ENCODE assay signal across 10 cellular contexts in the genomic region with DNA sequence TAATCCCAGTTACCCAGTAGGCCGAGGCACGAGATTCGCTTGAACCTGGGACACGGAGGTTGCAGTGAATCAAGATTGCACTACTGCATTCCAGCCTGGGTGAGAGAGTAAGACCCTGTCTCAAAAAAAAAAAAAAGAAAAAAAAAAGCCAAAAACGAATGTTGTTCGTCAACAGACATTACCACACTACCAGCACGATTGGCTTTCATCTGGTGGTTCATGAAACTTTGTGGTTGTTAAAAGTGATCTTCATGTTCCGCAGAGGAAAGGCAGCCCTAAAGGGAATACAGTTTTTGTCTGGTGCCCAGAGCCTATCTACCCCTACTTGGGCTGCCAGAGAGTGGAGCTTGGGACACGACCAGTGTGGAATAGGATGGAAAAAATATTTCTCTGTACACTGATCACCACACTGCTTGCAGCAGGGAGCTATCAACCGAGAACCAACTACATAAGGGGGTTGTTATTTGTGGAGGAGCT. TPM values are rescaled to one million over a fixed set of nuclear protein-coding genes. Genes with fewer than 3 reads are reported as not detected.
DNase-seq lines count a peak whose midpoint lies in the region; ATAC-seq and TF ChIP-seq lines count a peak whose summit lies in the region.
"Had no signal": no experiment of that assay in that cellular context is flagged by ENCODE, and none has a peak within 500 bp of the region (broad histone marks: within the 10 kb centered on the region; RNA-seq: fewer than 3 reads in every experiment).

No MANE protein-coding gene starts in this region.

- no peaks in the 10 kb centered on the region for H3K9me3 Mint-ChIP-seq in CD8-positive, alpha-beta memory T cell

- CTCF ChIA-PET in CD8-positive, alpha-beta memory T cell (lab: Charles Lee), result interaction anchor here (0.8 to 2.8 kb wide), 7 partner anchors 9 to 149 kb away, joined by 3 to 7 read pairs (median 5); a partner anchor contains a TSS

- peak; percentile 18 to 88 (median 79) for DNase-seq in CD8-positive, alpha-beta memory T cell
- DNase-seq in NOMO-1 treated with dmso at 0.1 percent for 144 hours (lab: John Stamatoyannopoulos, UW; ENCODE audit: unreplicated experiment) (peak; percentile 24), coronary artery (ENCODE audit: low spot score) (no peak), NCI-H1436 treated with DMSO at 0.1 percent for 48 hours (lab: John Stamatoyannopoulos, UW) (no peak), GM13976 (ENCODE audit: low spot score) (no peak), H4 (ENCODE audit: low spot score) (no peak)
- DNase-seq in effector CD4-positive, alpha-beta T cell, result peak; percentile 53
- DNase-seq: DMS 273 treated with DMSO at 0.1 percent for 48 hours, NCI-H2081 had no signal

- POLR2A ChIA-PET in CD8-positive, alpha-beta memory T cell (lab: Charles Lee), result interaction anchor here (0.6 to 7.6 kb wide), 10 partner anchors 8 to 1927 kb away, joined by 3 to 131 read pairs (median 4); a partner anchor contains a TSS

- H3K4me3 Mint-ChIP-seq in CD8-positive, alpha-beta memory T cell, result peak overlapping the region; percentile 79 to 91 (median 82)

- H3K36me3 Mint-ChIP-seq in CD8-positive, alpha-beta memory T cell, result peaks cover 0 to 3% (median 0%) of the 10 kb centered on the region in 3 donors

- peaks cover 0 to 9% of the 10 kb centered on the region in 2 donors for H3K27me3 Mint-ChIP-seq in CD8-positive, alpha-beta memory T cell

- no peaks in the 10 kb centered on the region for H3K9me3 ChIP-seq in CD8-positive, alpha-beta memory T cell (ENCODE audit: low read length)

- peak overlapping the region; percentile 32 for H3K4me3 ChIP-seq in CD8-positive, alpha-beta memory T cell (ENCODE audit: low read length)
- no peak overlapping the region for H3K4me3 ChIP-seq in coronary artery

- peaks cover 95% of the 10 kb centered on the region for H3K4me1 ChIP-seq in CD8-positive, alpha-beta memory T cell (ENCODE audit: insufficient read depth, low read length)

- peak overlapping the region; percentile 98 to 100 (median 99) for H3K27ac Mint-ChIP-seq in CD8-positive, alpha-beta memory T cell

- peaks cover 96 to 100% (median 100%) of the 10 kb centered on the region in 3 donors for H3K4me1 Mint-ChIP-seq in CD8-positive, alpha-beta memory T cell

- peak; percentile 4 for ATAC-seq in GM21619 (IDR thresholded peaks at IDR 0.05; ENCODE audit: unreplicated experiment)

- H3K27ac ChIP-seq in CD8-positive, alpha-beta memory T cell (ENCODE audit: low read depth, low read length), result peak overlapping the region; percentile 89
- H3K27ac ChIP-seq in coronary artery, result no peak overlapping the region

- TF ChIP-seq CTCF in coronary artery (IDR thresholded peaks at IDR 0.05) (no peak), GM13976 (IDR thresholded peaks at IDR 0.05; ENCODE audit: borderline replicate concordance, control extremely low read depth, extremely low read depth, insufficient read depth, missing control alignments) (no peak)

- in situ Hi-C loops in GM13976 (cut with MboI; ENCODE audit: low sequenced_read_pairs, unreplicated experiment), result loop anchor here (5.0 kb wide), 1 partner anchor 214 kb away; no protein-coding TSS in a partner anchor

- no peaks in the 10 kb centered on the region for H3K36me3 ChIP-seq in CD8-positive, alpha-beta memory T cell (ENCODE audit: insufficient read depth, low read length)

- no peaks in the 10 kb centered on the region for H3K27me3 ChIP-seq in CD8-positive, alpha-beta memory T cell (ENCODE audit: insufficient read depth, low read length, poor library complexity, severe bottlenecking)

RNA-seq across cellular contexts. Expression of a gene that starts 13.6 kb away (rescaled TPM):
- total RNA-seq in CD8-positive, alpha-beta memory T cell, result 100 to 1,000 TPM; 102 to 106 TPM
- 569 TPM for polyA plus RNA-seq in CD8-positive, alpha-beta memory T cell
- total RNA-seq in H4 (2014; rRNA removed; shearing (Covaris generic)), result 0.06 TPM in 1 of 2 replicates, not detected in the other

Comparison
In these comparisons a context has a peak if more than half of its experiments do, and no peak if none do; other contexts are left out.
1. DNase-seq: peak in CD8-positive, alpha-beta memory T cell (5 of 5), NOMO-1 treated with dmso at 0.1 percent for 144 hours (single experiment) and effector CD4-positive, alpha-beta T cell (single experiment); none in coronary artery (single experiment), NCI-H1436 treated with DMSO at 0.1 percent for 48 hours (single experiment), GM13976 (single experiment) and H4 (single experiment).
2. RNA of a gene that starts 13.6 kb away (total RNA-seq): 102 to 106 TPM in CD8-positive, alpha-beta memory T cell; 0.06 TPM in H4; every median in the first group is over 10 times any median in the second.